Comparison of ENCODE assay signal across 14 cellular contexts in the genomic region with DNA sequence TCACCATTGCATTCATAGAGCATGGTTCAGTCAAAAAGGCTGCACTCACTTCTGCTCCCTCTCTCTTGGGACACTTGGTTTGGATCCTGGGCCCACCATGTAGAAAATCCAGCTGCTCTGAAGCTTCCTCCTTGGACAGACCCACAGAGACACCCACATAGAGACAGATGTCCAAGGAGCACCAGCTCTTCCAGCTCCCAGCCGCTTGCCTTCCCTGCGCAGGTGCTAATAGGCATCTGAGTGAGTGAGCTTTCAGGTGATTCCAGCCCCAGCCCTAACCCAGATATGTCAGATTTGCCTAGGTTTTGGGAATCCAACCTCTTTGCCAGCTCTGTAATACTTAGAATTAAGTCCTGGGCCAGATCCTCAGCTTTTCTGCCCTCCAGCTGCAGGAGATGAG. TPM values are rescaled to one million over a fixed set of nuclear protein-coding genes. Genes with fewer than 3 reads are reported as not detected.
DNase-seq lines count a peak whose midpoint lies in the region; ATAC-seq, FAIRE-seq and TF ChIP-seq lines count a peak whose summit lies in the region.
"Had no signal": no experiment of that assay in that cellular context is flagged by ENCODE, and none has a peak within 500 bp of the region (broad histone marks: within the 10 kb centered on the region; RNA-seq: fewer than 3 reads in every experiment).

No MANE protein-coding gene starts in this region.

- no peak overlapping the region for H2BK20ac ChIP-seq in H1 (ENCODE audit: low read length)

- H3K23ac ChIP-seq in H1 (ENCODE audit: insufficient read length): no peak overlapping the region

- peak overlapping the region; percentile 22 for H4K91ac ChIP-seq in H1 (replicated peaks; ENCODE audit: insufficient read length, low read length)

- H3K18ac ChIP-seq in H1 (ENCODE audit: extremely low read depth, low read length): no peak overlapping the region

- H3K9me3 Mint-ChIP-seq in neural progenitor cell: peaks cover 31% of the 10 kb centered on the region
- H3K9me3 Mint-ChIP-seq: CD4-positive, CD25-positive, alpha-beta regulatory T cell had no signal

- no peak overlapping the region for H3K14ac ChIP-seq in H1 (ENCODE audit: insufficient read length)

- no peaks in the 10 kb centered on the region for H3K27me3 ChIP-seq in H1 (replicated peaks in 1 of 4; ENCODE audit: control insufficient read depth in 3 of 4, extremely low read depth in 1 of 4, insufficient read depth in 3 of 4, low read length in 3 of 4)
- no peaks in the 10 kb centered on the region for H3K27me3 ChIP-seq in neural progenitor cell
- H3K27me3 ChIP-seq: BLaER1 treated with 17β-estradiol and CSF1 and Interleukin-3, amounts not matched to agents 10 nM and 100 nM had no signal

- no peak for TF ChIP-seq POLR2A in H1 (IDR thresholded peaks at IDR 0.05; ENCODE audit: control extremely low read depth in 1 of 2, low read depth in 2 of 2, low read length in 2 of 2)

- no peaks in the 10 kb centered on the region for H3K36me3 Mint-ChIP-seq in neural progenitor cell
- H3K36me3 Mint-ChIP-seq: CD4-positive, CD25-positive, alpha-beta regulatory T cell had no signal

- TF ChIP-seq RAD21 in H1 (IDR thresholded peaks at IDR 0.05 in 1 of 2, conservative IDR thresholded peaks at IDR 0.05 in 1 of 2; ENCODE audit: low read depth in 2 of 2, low read length in 2 of 2): no peak

- no peaks in the 10 kb centered on the region for H3K79me1 ChIP-seq in H1 (ENCODE audit: low read depth, low read length)

- no peak overlapping the region for H2BK15ac ChIP-seq in H1 (ENCODE audit: low read length)

- H3K36me3 ChIP-seq in H1 (ENCODE audit: control insufficient read depth in 2 of 4, insufficient read depth in 4 of 4, low read length in 3 of 4) (no peaks in the 10 kb centered on the region), neural progenitor cell (no peaks in the 10 kb centered on the region)
- H3K36me3 ChIP-seq: BLaER1 treated with 17β-estradiol and CSF1 and Interleukin-3, amounts not matched to agents 10 nM and 100 nM had no signal

- peaks cover 16% of the 10 kb centered on the region for H3F3A ChIP-seq in neural progenitor cell (ENCODE audit: low read depth)

- no peak overlapping the region for H2AK5ac ChIP-seq in H1 (ENCODE audit: low read depth, low read length)

- H2AFZ ChIP-seq in H1 (ENCODE audit: low read length) (no peak overlapping the region), neural progenitor cell (replicated peaks) (no peak overlapping the region)

- CTCF ChIA-PET in H1 (lab: Charles Lee; ENCODE audit: partially characterized antibody): interaction anchor here (0.6 to 1.5 kb wide), 3 partner anchors 11 to 548 kb away, joined by 3 to 6 read pairs (median 4); no protein-coding TSS in a partner anchor

- ATAC-seq in left cardiac atrium (no peak), HG03139 (IDR thresholded peaks at IDR 0.05; ENCODE audit: unreplicated experiment) (no peak)
- ATAC-seq: HCT116 had no signal

- H3K27me3 Mint-ChIP-seq in neural progenitor cell (ENCODE audit: insufficient read depth, low read depth): peaks cover 28% of the 10 kb centered on the region

- peak; percentile 28 for DNase-seq in activated effector memory CD4-positive, alpha-beta T cell treated with anti-CD3 and anti-CD28 coated beads, Interleukin-2, amount 50 U/mL, for 16 hours
- no peak for DNase-seq in activated effector memory CD4-positive, alpha-beta T cell treated with Interleukin-2 at 50 U/mL for 16 hours
- DNase-seq in H1 (ENCODE audit: low read depth in 1 of 2, low spot score in 2 of 2) (no peak), neural progenitor cell (ENCODE audit: low spot score) (no peak), hypothalamus (lab: John Stamatoyannopoulos, UW) (no peak), left cardiac atrium (no peak)
- DNase-seq: 8988T; CD4-positive, CD25-positive, alpha-beta regulatory T cell; DMS 273 treated with DMSO at 0.1 percent for 48 hours had no signal

- H3K27ac ChIP-seq in H1 (ENCODE audit: low read depth, low read length) (no peak overlapping the region), neural progenitor cell (no peak overlapping the region)
- H3K27ac ChIP-seq: BLaER1 treated with 17β-estradiol and CSF1 and Interleukin-3, amounts not matched to agents 10 nM and 100 nM; HL-60 had no signal

- no peak overlapping the region; the same call in 1 of the 2 replicates for H4K8ac ChIP-seq in H1 (ENCODE audit: extremely low read depth, insufficient read depth, low read length)

- no peaks in the 10 kb centered on the region for H3K23me2 ChIP-seq in H1 (ENCODE audit: low read depth, low read length)

- TF ChIP-seq EP300 in H1 (IDR thresholded peaks at IDR 0.05; ENCODE audit: borderline replicate concordance in 1 of 2, low read depth in 2 of 2, low read length in 2 of 2): no peak

- no peak overlapping the region for H2BK5ac ChIP-seq in H1 (ENCODE audit: low read depth, low read length)

- H3K4ac ChIP-seq in H1 (replicated peaks; ENCODE audit: insufficient read length, low read depth, low read length): no peak overlapping the region

- intact Hi-C loops in left cardiac atrium (cut with DNase I): no loop called here

- no peak overlapping the region for H2BK12ac ChIP-seq in H1 (ENCODE audit: low read depth, low read length)

- H3K27ac Mint-ChIP-seq in neural progenitor cell: peak overlapping the region; percentile 82
- H3K27ac Mint-ChIP-seq: CD4-positive, CD25-positive, alpha-beta regulatory T cell had no signal

- no peak overlapping the region for H3K4me3 Mint-ChIP-seq in neural progenitor cell
- H3K4me3 Mint-ChIP-seq: CD4-positive, CD25-positive, alpha-beta regulatory T cell had no signal

- WGBS in H1 (ENCODE audit: extremely low coverage in 1 of 2, insufficient coverage in 1 of 2, insufficient read length in 1 of 2, insufficient replicate concordance in 2 of 2, low coverage in 1 of 2, low lambda C conversion rate in 2 of 2, missing lambda C conversion rate in 1 of 2), 2 experiments: 89% methylated on average over 2 of the region's 2 CpGs; no CpG with 5 or more reads in 1 of the 2 experiments

- H3K4me3 ChIP-seq in H1 (ENCODE audit: extremely low read depth in 1 of 4, insufficient read depth in 2 of 4, low read depth in 3 of 4, low read length in 4 of 4): no peak overlapping the region
- no peak overlapping the region for H3K4me3 ChIP-seq in neural progenitor cell
- H3K4me3 ChIP-seq: BLaER1 treated with 17β-estradiol and CSF1 and Interleukin-3, amounts not matched to agents 10 nM and 100 nM had no signal

- no peak overlapping the region for H3K56ac ChIP-seq in H1 (replicated peaks; ENCODE audit: insufficient read length, low read depth, low read length)

- H4K5ac ChIP-seq in H1 (ENCODE audit: insufficient read length, low read depth, low read length): no peak overlapping the region

- H3K4me2 ChIP-seq in H1 (ENCODE audit: insufficient read depth in 1 of 2, low read depth in 2 of 2, low read length in 2 of 2) (no peak overlapping the region), neural progenitor cell (no peak overlapping the region)
- H3K4me2 ChIP-seq: BLaER1 treated with 17β-estradiol and CSF1 and Interleukin-3, amounts not matched to agents 10 nM and 100 nM had no signal

- H3K4me1 Mint-ChIP-seq in neural progenitor cell: peaks cover 18% of the 10 kb centered on the region
- H3K4me1 Mint-ChIP-seq: CD4-positive, CD25-positive, alpha-beta regulatory T cell had no signal

- H3K9ac ChIP-seq in H1 (replicated peaks in 1 of 4; ENCODE audit: extremely low read depth in 1 of 4, low read depth in 3 of 4, low read length in 3 of 4) (no peak overlapping the region), neural progenitor cell (no peak overlapping the region)
- H3K9ac ChIP-seq: BLaER1 treated with 17β-estradiol and CSF1 and Interleukin-3, amounts not matched to agents 10 nM and 100 nM had no signal

- FAIRE-seq in H1 (lab: Jason Lieb, UNC): no peak
- FAIRE-seq: H54 had no signal

- no peaks in the 10 kb centered on the region for H3K79me2 ChIP-seq in H1 (ENCODE audit: control insufficient read depth in 1 of 2, insufficient read depth in 2 of 2, low read length in 2 of 2)
- H3K79me2 ChIP-seq in neural progenitor cell (ENCODE audit: low read depth): no peaks in the 10 kb centered on the region

- TF ChIP-seq CTCF in H1 (IDR thresholded peaks at IDR 0.05; ENCODE audit: control extremely low read depth in 1 of 3, insufficient read depth in 1 of 3, low read depth in 1 of 3, low read length in 3 of 3) (no peak), neural progenitor cell (IDR thresholded peaks at IDR 0.05) (no peak)

- H4K20me1 ChIP-seq in H1 (replicated peaks in 1 of 2; ENCODE audit: control insufficient read depth in 1 of 2, insufficient read depth in 2 of 2, low read length in 2 of 2) (no peaks in the 10 kb centered on the region), neural progenitor cell (ENCODE audit: low read depth) (no peaks in the 10 kb centered on the region)
- H4K20me1 ChIP-seq: BLaER1 treated with 17β-estradiol and CSF1 and Interleukin-3, amounts not matched to agents 10 nM and 100 nM had no signal

- no peak overlapping the region for H2BK120ac ChIP-seq in H1 (replicated peaks; ENCODE audit: low read depth, low read length)

- H3K4me1 ChIP-seq in H1 (replicated peaks in 1 of 4; ENCODE audit: control insufficient read depth in 3 of 4, insufficient read depth in 4 of 4, low read length in 3 of 4) (peaks cover 0 to 5% (median 1%) of the 10 kb centered on the region in 4 experiments; a peak in 3 of 7 replicates), neural progenitor cell (peaks cover 21% of the 10 kb centered on the region)

- POLR2A ChIA-PET in H1 (lab: Charles Lee; ENCODE audit: partially characterized antibody): no interaction called here

- H3K9me3 ChIP-seq in H1 (ENCODE audit: insufficient read depth in 2 of 2, low read depth in 1 of 2, low read length in 1 of 2) (peaks cover 0 to 3% of the 10 kb centered on the region in 2 experiments; a peak in 1 of 4 replicates), neural progenitor cell (ENCODE audit: low read depth) (no peaks in the 10 kb centered on the region)
- H3K9me3 ChIP-seq: BLaER1 treated with 17β-estradiol and CSF1 and Interleukin-3, amounts not matched to agents 10 nM and 100 nM had no signal

TF ChIP-seq in H1, 55 proteins besides CTCF, POLR2A, EP300 and RAD21:
- no peak for TF ChIP-seq BRCA1 (IDR thresholded peaks at IDR 0.05; ENCODE audit: low read depth, low read length)
TF ChIP-seq in H1: peak in this region for 0.

RNA-seq across cellular contexts. Expression of gene DLK1, which starts 38.6 kb away (rescaled TPM):
- total RNA-seq in H1 (2021; fragmentation: NEBNext Ultra II Directional; extraction: Animal tissue kit (Norgen Biotek cat#: 25700)): 0.42 and 1.3 TPM in 2 replicates
- polyA plus RNA-seq in H1 (2011; rRNA removed): 2.4 and 7.1 TPM in 2 replicates
- polyA plus RNA-seq in H1 (2011; cell fraction: cytosol; rRNA removed): 2.2 TPM
- 5.4 TPM for polyA plus RNA-seq in H1 (2011; cell fraction: nucleus; rRNA removed)
- polyA plus RNA-seq in H1 (2012, experiment 1 of 2): 2.2 to 3.6 TPM (median 3.3 TPM) in 4 replicates
- polyA plus RNA-seq in H1 (2012, experiment 2 of 2): 3.7 TPM
- 0.93 TPM for polyA plus RNA-seq in H1 (2013, experiment 1 of 2)
- polyA plus RNA-seq in H1 (2013, experiment 2 of 2): 0.98 TPM
- polyA minus RNA-seq in H1 (2011; rRNA and poly(A)+ RNA removed): 0.51 and 1.1 TPM in 2 replicates
- polyA minus RNA-seq in H1 (2011; cell fraction: cytosol; rRNA and poly(A)+ RNA removed): 2.1 TPM
- 0.80 TPM for polyA minus RNA-seq in H1 (2011; cell fraction: nucleus; rRNA and poly(A)+ RNA removed)
- total RNA-seq in neural progenitor cell (ENCODE audit: low replicate concordance) (312 and 1,018 TPM in 2 replicates), left cardiac atrium (1 to 10 TPM in 1 of 2 donors, not detected in 1; 3.3 TPM)
- total RNA-seq: CD4-positive, CD25-positive, alpha-beta regulatory T cell had no signal
- polyA plus RNA-seq: CD4-positive, CD25-positive, alpha-beta regulatory T cell had no signal

Comparison
In these comparisons a context has a peak if more than half of its experiments do, and no peak if none do; other contexts are left out.
1. RNA of gene DLK1, which starts 38.6 kb away (total RNA-seq): 312 to 1,018 TPM in neural progenitor cell; 3.3 TPM in left cardiac atrium and 0.42 to 1.3 TPM in H1; every median in the first group is over 10 times any median in the second.